20 cellular contexts compared by ENCODE assay signal in the genomic region with DNA sequence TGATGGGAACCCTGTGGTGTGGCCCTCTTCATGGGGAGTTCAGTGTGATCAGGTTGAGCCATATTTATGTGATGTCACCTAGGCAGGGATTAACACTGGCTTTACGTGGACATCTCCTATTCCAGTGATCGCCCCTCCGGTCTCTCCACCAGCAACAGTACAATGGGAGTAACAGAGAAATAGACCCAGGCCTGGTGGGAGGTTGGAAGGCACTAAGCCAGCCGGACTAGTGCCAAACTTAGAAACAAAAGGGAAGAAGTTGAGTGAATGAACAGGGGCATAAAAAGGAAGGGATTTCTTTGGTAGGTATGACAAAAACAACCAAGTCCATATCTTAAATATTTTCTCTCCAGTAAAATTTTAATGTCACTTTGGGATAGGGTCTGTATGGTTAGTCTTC.
DNase-seq lines count a peak whose midpoint lies in the region; ATAC-seq and TF ChIP-seq lines count a peak whose summit lies in the region.
"Had no signal": no experiment of that assay in that cellular context is flagged by ENCODE, and none has a peak within 500 bp of the region (broad histone marks: within the 10 kb centered on the region; RNA-seq: fewer than 3 reads in every experiment).

No MANE protein-coding gene starts in this region.

- H3K4me2 ChIP-seq in IMR-90 (ENCODE audit: low read depth, low read length) (no peak overlapping the region), MM.1S (ENCODE audit: low read depth, low read length) (no peak overlapping the region)
- H3K4me2 ChIP-seq: GM23338 had no signal

- no peak for DNase-seq in IMR-90
- DNase-seq in chondrocyte (ENCODE audit: low spot score), result no peak
- DNase-seq in lung microvascular endothelial cell (ENCODE audit: low read depth in 2 of 2), result peak; percentile 31 to 62
- peak; percentile 3 for DNase-seq in pulmonary artery endothelial cell (ENCODE audit: low read depth, low spot score)
- no peak for DNase-seq in COLO829 (ENCODE audit: low spot score)
- DNase-seq in MM.1S, result no peak
- DNase-seq in BE2C, result no peak
- DNase-seq in epidermal melanocyte (ENCODE audit: insufficient read length, low spot score), result no peak
- DNase-seq: AML-193; CD4-positive, alpha-beta T cell; DMS79; KBM-7; NCI-H1048; NCI-H146; NCI-H2081 treated with DMSO at 0.1 percent for 48 hours; NCI-H226; NCI-H526 treated with DMSO at 0.1 percent for 48 hours had no signal

- BruUV-seq in IMR-90 (replicated peaks; lab: Mats Ljungman, UMichigan), result no TSS peak

- H3K14ac ChIP-seq in IMR-90 (replicated peaks; ENCODE audit: low read depth, low read length), result 0 out of 2 replicates have a peak overlapping the region, but pooled peaks have one; percentile 32

- no peaks in the 10 kb centered on the region for H3K9me3 ChIP-seq in IMR-90 (ENCODE audit: control insufficient read depth, insufficient read depth, low read length)
- H3K9me3 ChIP-seq in MM.1S (replicated peaks; ENCODE audit: insufficient read depth, low read length), result no peaks in the 10 kb centered on the region
- no peaks in the 10 kb centered on the region for H3K9me3 ChIP-seq in BE2C

- TF ChIP-seq POLR2A in IMR-90 (IDR thresholded peaks at IDR 0.05; ENCODE audit: low read depth, low read length), result no peak

- H3K27me3 ChIP-seq in IMR-90 (ENCODE audit: control insufficient read depth, insufficient read depth, low read length) (no peaks in the 10 kb centered on the region), MM.1S (replicated peaks; ENCODE audit: insufficient read depth, low read length) (no peaks in the 10 kb centered on the region), BE2C (no peaks in the 10 kb centered on the region)

- H3K56ac ChIP-seq in IMR-90 (ENCODE audit: extremely low read depth, insufficient read depth, low read length), result no peak overlapping the region

- H3K79me2 ChIP-seq in MM.1S (ENCODE audit: low read length), result no peaks in the 10 kb centered on the region

- H4K8ac ChIP-seq in IMR-90 (ENCODE audit: low read depth in 2 of 2, low read length in 2 of 2), result no peak overlapping the region

- H3K9me1 ChIP-seq in IMR-90 (ENCODE audit: insufficient read depth, low read length), result peaks cover 13% of the 10 kb centered on the region

- H3K27ac ChIP-seq in IMR-90 (ENCODE audit: insufficient read depth, low read length) (no peak overlapping the region), MM.1S (ENCODE audit: low read length) (no peak overlapping the region)
- H3K27ac ChIP-seq: RWPE1 had no signal

- TF ChIP-seq CTCF in IMR-90 (conservative IDR thresholded peaks at IDR 0.05; ENCODE audit: low read depth, low read length) (no peak), chondrocyte (IDR thresholded peaks at IDR 0.05) (no peak), MM.1S (IDR thresholded peaks at IDR 0.05; ENCODE audit: low read length) (no peak), BE2C (IDR thresholded peaks at IDR 0.05; ENCODE audit: low read depth, low read length) (no peak)

- CTCF ChIA-PET in IMR-90 (lab: Yijun Ruan, JAX), result no interaction called here

- no peak for TF ChIP-seq RAD21 in IMR-90 (IDR thresholded peaks at IDR 0.05; ENCODE audit: low read length)

- H3K4me1 ChIP-seq in IMR-90 (ENCODE audit: control insufficient read depth, insufficient read depth, low read length) (peaks cover 15% of the 10 kb centered on the region), MM.1S (ENCODE audit: low read length) (no peaks in the 10 kb centered on the region), BE2C (no peaks in the 10 kb centered on the region)

- H2BK120ac ChIP-seq in IMR-90 (ENCODE audit: low read depth, low read length), result no peak overlapping the region

- H2BK5ac ChIP-seq in IMR-90 (ENCODE audit: low read depth, low read length, poor library complexity, severe bottlenecking), result no peak overlapping the region

- in situ Hi-C loops in IMR-90 (cut with MboI; ENCODE audit: low sequenced_read_pairs), result no loop called here

- H2AK5ac ChIP-seq in IMR-90 (ENCODE audit: low read depth, low read length), result peak overlapping the region; percentile 57; the same call in 1 of the 2 replicates

- no peaks in the 10 kb centered on the region for H3K9me3 Mint-ChIP-seq in chondrocyte (ENCODE audit: low read depth)
- H3K9me3 Mint-ChIP-seq: CD4-positive, alpha-beta T cell; GM23338 had no signal

- peaks cover 92% of the 10 kb centered on the region for H3K4me1 Mint-ChIP-seq in chondrocyte (ENCODE audit: low read depth)

- peak overlapping the region; percentile 80 for H3K27ac Mint-ChIP-seq in chondrocyte (ENCODE audit: unreplicated experiment)
- H3K27ac Mint-ChIP-seq: CD4-positive, alpha-beta T cell; GM23338 had no signal

- H4K20me1 ChIP-seq in IMR-90 (ENCODE audit: insufficient read depth, low read length), result no peaks in the 10 kb centered on the region
- H4K20me1 ChIP-seq in MM.1S (ENCODE audit: insufficient read depth, low read length), result no peaks in the 10 kb centered on the region

- H3K4me3 ChIP-seq in IMR-90 (ENCODE audit: insufficient read depth, low read depth, low read length) (no peak overlapping the region), MM.1S (ENCODE audit: low read length) (no peak overlapping the region), BE2C (ENCODE audit: low read depth, low read length) (no peak overlapping the region)
- H3K4me3 ChIP-seq: GM12878, GM23338 had no signal

- peaks cover 20% of the 10 kb centered on the region for H3K36me3 Mint-ChIP-seq in chondrocyte (ENCODE audit: low read depth)

- no peaks in the 10 kb centered on the region for H3K36me3 ChIP-seq in IMR-90 (ENCODE audit: control insufficient read depth, insufficient read depth, low read length)
- no peaks in the 10 kb centered on the region for H3K36me3 ChIP-seq in MM.1S (replicated peaks; ENCODE audit: insufficient read depth, low read length)
- H3K36me3 ChIP-seq in BE2C, result no peaks in the 10 kb centered on the region

- dilution Hi-C loops in IMR-90 (cut with HindIII; ENCODE audit: low sequenced_read_pairs, unreplicated experiment), result no loop called here

- no peak overlapping the region for H2AK9ac ChIP-seq in IMR-90 (replicated peaks; ENCODE audit: low read depth, low read length, poor library complexity)

- no peak overlapping the region for H3K9ac ChIP-seq in IMR-90 (ENCODE audit: low read depth, low read length)
- H3K9ac ChIP-seq in MM.1S (ENCODE audit: low read length), result no peak overlapping the region

- POLR2A ChIA-PET in IMR-90 (lab: Charles Lee; ENCODE audit: unreplicated experiment), result no interaction called here

- no peak overlapping the region; the same call in 1 of the 2 replicates for H3K18ac ChIP-seq in IMR-90 (ENCODE audit: low read depth, low read length)

- H2BK20ac ChIP-seq in IMR-90 (ENCODE audit: low read depth, low read length), result no peak overlapping the region

- H3K9me2 ChIP-seq in MM.1S (replicated peaks; ENCODE audit: insufficient read depth, low read length), result no peaks in the 10 kb centered on the region

- H2AFZ ChIP-seq in IMR-90 (replicated peaks; ENCODE audit: low read length, poor library complexity) (no peak overlapping the region), MM.1S (ENCODE audit: low read length) (no peak overlapping the region)
- H2AFZ ChIP-seq: GM23338 had no signal

- H3F3A ChIP-seq in MM.1S (ENCODE audit: insufficient read depth, low read length), result no peaks in the 10 kb centered on the region

- WGBS in IMR-90 (ENCODE audit: extremely low coverage in 2 of 2, insufficient read length in 1 of 2), 2 experiments, result no CpG with 5 or more reads among the region's 4 CpGs

- no peak overlapping the region for H4K91ac ChIP-seq in IMR-90 (ENCODE audit: insufficient read depth, low read depth, low read length)

- no peak for ATAC-seq in IMR-90 (ENCODE audit: low read depth)
- ATAC-seq: GM12878 had no signal

- 0 out of 2 replicates have a peak overlapping the region, but pooled peaks have one; percentile 0 for H3K23ac ChIP-seq in IMR-90 (ENCODE audit: low read depth, low read length)

- no peak overlapping the region for H2BK15ac ChIP-seq in IMR-90 (ENCODE audit: low read depth, low read length)

- H4K5ac ChIP-seq in IMR-90 (ENCODE audit: low read depth, low read length), result no peak overlapping the region

- peaks cover 0 to 17% of the 10 kb centered on the region in 2 experiments; a peak in 2 of 4 replicates for H3K79me1 ChIP-seq in IMR-90 (ENCODE audit: low read depth in 1 of 2, low read length in 2 of 2)

- intact Hi-C loops in IMR-90 (cut with micrococcal nuclease), result no loop called here

- no peak overlapping the region for H3K4ac ChIP-seq in IMR-90 (ENCODE audit: low read depth, low read length)

- no peak overlapping the region for H3K4me3 Mint-ChIP-seq in chondrocyte (ENCODE audit: unreplicated experiment)
- H3K4me3 Mint-ChIP-seq: CD4-positive, alpha-beta T cell; GM23338 had no signal

- no peaks in the 10 kb centered on the region for H3K27me3 Mint-ChIP-seq in chondrocyte (ENCODE audit: low read depth)
- H3K27me3 Mint-ChIP-seq: CD4-positive, alpha-beta T cell had no signal

TF ChIP-seq in IMR-90, 13 proteins besides CTCF, POLR2A, EP300 and RAD21 (continues in another document):
- TF ChIP-seq NFE2L2 (IDR thresholded peaks at IDR 0.05; ENCODE audit: low read depth, low read length) (no peak), FOS (IDR thresholded peaks at IDR 0.05; ENCODE audit: low read depth, low read length) (no peak), MAFK (IDR thresholded peaks at IDR 0.05; ENCODE audit: low read depth, low read length) (no peak), RCOR1 (IDR thresholded peaks at IDR 0.05; ENCODE audit: insufficient replicate concordance, low read length) (no peak), CHD1 (IDR thresholded peaks at IDR 0.05; ENCODE audit: low read depth, low read length) (no peak), SMC3 (IDR thresholded peaks at IDR 0.05; ENCODE audit: low read depth, low read length) (no peak), CEBPB (IDR thresholded peaks at IDR 0.05; ENCODE audit: low read depth, low read length) (no peak), MAZ (IDR thresholded peaks at IDR 0.05; ENCODE audit: borderline replicate concordance, low read depth, low read length) (no peak)
- TF ChIP-seq, protein P1, sequence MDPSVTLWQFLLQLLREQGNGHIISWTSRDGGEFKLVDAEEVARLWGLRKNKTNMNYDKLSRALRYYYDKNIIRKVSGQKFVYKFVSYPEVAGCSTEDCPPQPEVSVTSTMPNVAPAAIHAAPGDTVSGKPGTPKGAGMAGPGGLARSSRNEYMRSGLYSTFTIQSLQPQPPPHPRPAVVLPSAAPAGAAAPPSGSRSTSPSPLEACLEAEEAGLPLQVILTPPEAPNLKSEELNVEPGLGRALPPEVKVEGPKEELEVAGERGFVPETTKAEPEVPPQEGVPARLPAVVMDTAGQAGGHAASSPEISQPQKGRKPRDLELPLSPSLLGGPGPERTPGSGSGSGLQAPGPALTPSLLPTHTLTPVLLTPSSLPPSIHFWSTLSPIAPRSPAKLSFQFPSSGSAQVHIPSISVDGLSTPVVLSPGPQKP (IDR thresholded peaks at IDR 0.05; ENCODE audit: borderline replicate concordance, low read depth, low read length), result no peak

Comparison
In these comparisons a context has a peak if more than half of its experiments do, and no peak if none do; other contexts are left out.
1. DNase-seq: peak in lung microvascular endothelial cell (2 of 2) and pulmonary artery endothelial cell (single experiment); none in IMR-90 (single experiment), chondrocyte (single experiment), COLO829 (single experiment), MM.1S (single experiment), BE2C (single experiment) and epidermal melanocyte (single experiment).